Comparison of ENCODE assay signal across 8 cellular contexts in genomic region chr1:88892146-88892877, GRCh38. TPM values are rescaled to one million over a fixed set of nuclear protein-coding genes. Genes with fewer than 3 reads are reported as not detected.
A peak's percentile ranks its signal among the peaks of the same experiment; 100 is the strongest.
DNase-seq lines count a peak whose midpoint lies in the region; ATAC-seq and TF ChIP-seq lines count a peak whose summit lies in the region.

No MANE protein-coding gene starts in this region.

- no peak for DNase-seq in left ventricle myocardium inferior
- no peak for DNase-seq in Right ventricle myocardium inferior (ENCODE audit: missing footprints)
- peak; percentile 82 for DNase-seq in NCI-H748 (lab: John Stamatoyannopoulos, UW; ENCODE audit: unreplicated experiment)
- DNase-seq in breast epithelium (ENCODE audit: low spot score in 2 of 2) = no peak
- DNase-seq in memory B cell (ENCODE audit: low spot score in 2 of 2) = no peak
- no peak for DNase-seq in uterus
- DNase-seq in NK-92 treated with Interleukin-12 subunit alpha and Interleukin-12 subunit beta, amount 100 ng/mL, for 24 hours (lab: John Stamatoyannopoulos, UW) = no peak

- no peaks in the 10 kb centered on the region for H3K36me3 Mint-ChIP-seq in memory B cell

- H3K4me1 ChIP-seq in left ventricle myocardium inferior (peaks cover 44% of the 10 kb centered on the region), breast epithelium (peaks cover 0 to 5% of the 10 kb centered on the region in 2 donors), uterus (peaks cover 0 to 10% of the 10 kb centered on the region in 2 donors)

- no peaks in the 10 kb centered on the region for H3K27me3 ChIP-seq in left ventricle myocardium inferior (ENCODE audit: low read depth)
- no peaks in the 10 kb centered on the region for H3K27me3 ChIP-seq in breast epithelium
- no peaks in the 10 kb centered on the region for H3K27me3 ChIP-seq in uterus

- H3K9me3 ChIP-seq in left ventricle myocardium inferior (replicated peaks) = no peaks in the 10 kb centered on the region
- no peaks in the 10 kb centered on the region for H3K9me3 ChIP-seq in breast epithelium
- H3K9me3 ChIP-seq in uterus = no peaks in the 10 kb centered on the region

- peak overlapping the region; percentile 98 for H3K4me3 ChIP-seq in left ventricle myocardium inferior
- H3K4me3 ChIP-seq in breast epithelium = peak overlapping the region; percentile 95 to 97 (median 97)
- peak overlapping the region; percentile 78 to 98 for H3K4me3 ChIP-seq in uterus

- H3K36me3 ChIP-seq in left ventricle myocardium inferior = no peaks in the 10 kb centered on the region
- H3K36me3 ChIP-seq in breast epithelium = peaks cover 4% of the 10 kb centered on the region
- no peaks in the 10 kb centered on the region for H3K36me3 ChIP-seq in uterus

- TF ChIP-seq CTCF in left ventricle myocardium inferior (IDR thresholded peaks at IDR 0.05; ENCODE audit: borderline replicate concordance) = no peak
- TF ChIP-seq CTCF in breast epithelium (IDR thresholded peaks at IDR 0.05) = no peak
- no peak for TF ChIP-seq CTCF in uterus (IDR thresholded peaks at IDR 0.05)

- H3K4me1 Mint-ChIP-seq in memory B cell = peaks cover 29% of the 10 kb centered on the region

- H3K27ac Mint-ChIP-seq in memory B cell = peak overlapping the region; percentile 93

- ATAC-seq in Right ventricle myocardium inferior (no peak), memory B cell (ENCODE audit: low read depth) (no peak), GM21786 (IDR thresholded peaks at IDR 0.05; ENCODE audit: unreplicated experiment) (no peak)

- H3K27ac ChIP-seq in left ventricle myocardium inferior (replicated peaks) (peak overlapping the region; percentile 95), breast epithelium (peak overlapping the region; percentile 98), uterus (peak overlapping the region; percentile 89 to 94)

- no peak for TF ChIP-seq POLR2A in breast epithelium (IDR thresholded peaks at IDR 0.05)
- TF ChIP-seq POLR2A in uterus (IDR thresholded peaks at IDR 0.05) = no peak

- no peaks in the 10 kb centered on the region for H3K27me3 Mint-ChIP-seq in memory B cell

- intact Hi-C loops in left ventricle myocardium inferior (cut with micrococcal nuclease) = no loop called here
- intact Hi-C loops in Right ventricle myocardium inferior (cut with DNase I) = no loop called here
- intact Hi-C loops in breast epithelium (cut with DNase I; ENCODE audit: low total_unique reads) = no loop called here
- intact Hi-C loops in uterus (cut with DNase I; ENCODE audit: low total_unique reads) = no loop called here

- peak overlapping the region; percentile 96 for H3K4me3 Mint-ChIP-seq in memory B cell

- H3K9me3 Mint-ChIP-seq in memory B cell = no peaks in the 10 kb centered on the region

RNA-seq across cellular contexts. Expression of gene GTF2B, which starts 0.9 kb away (rescaled TPM):
- 12.6 TPM for total RNA-seq in left ventricle myocardium inferior
- total RNA-seq in Right ventricle myocardium inferior = 12.4 TPM
- 10 to 100 TPM; 33.9 to 53.1 (median 37.4) TPM for total RNA-seq in breast epithelium
- 10 to 100 TPM; 21.5 to 63.2 (median 42.0) TPM for total RNA-seq in uterus
